Comparison of ENCODE assay signal across 9 cellular contexts in genomic region chr17:42221886-42222745, GRCh38.
DNase-seq lines count a peak whose midpoint lies in the region; ATAC-seq and TF ChIP-seq lines count a peak whose summit lies in the region.
"Had no signal": no experiment of that assay in that cellular context is flagged by ENCODE, and none has a peak within 500 bp of the region (broad histone marks: within the 10 kb centered on the region; RNA-seq: fewer than 3 reads in every experiment).

No MANE protein-coding gene starts in this region.

- H3K27ac Mint-ChIP-seq in stimulated activated memory B cell treated with anti-CD40 and anti-IgM and Interleukin-4, amounts not matched to agents 10 μg/mL and 1 μg/mL and 100 μg/mL, for 72 hours, result peak overlapping the region; percentile 12

- no peaks in the 10 kb centered on the region for H3K9me3 Mint-ChIP-seq in stimulated activated memory B cell treated with anti-CD40 and anti-IgM and Interleukin-4, amounts not matched to agents 10 μg/mL and 1 μg/mL and 100 μg/mL, for 72 hours

- H3K36me3 Mint-ChIP-seq in stimulated activated memory B cell treated with anti-CD40 and anti-IgM and Interleukin-4, amounts not matched to agents 10 μg/mL and 1 μg/mL and 100 μg/mL, for 72 hours, result peaks cover 45% of the 10 kb centered on the region

- H3K27me3 Mint-ChIP-seq in stimulated activated memory B cell treated with anti-CD40 and anti-IgM and Interleukin-4, amounts not matched to agents 10 μg/mL and 1 μg/mL and 100 μg/mL, for 72 hours, result no peaks in the 10 kb centered on the region

- H3K4me3 ChIP-seq in choroid plexus epithelial cell (ENCODE audit: low read depth, low read length), result no peak overlapping the region
- H3K4me3 ChIP-seq: BLaER1 treated with 17β-estradiol and CSF1 and Interleukin-3, amounts not matched to agents 10 nM and 100 nM had no signal

- ATAC-seq in stimulated activated memory B cell treated with anti-CD40 and anti-IgM and Interleukin-4, amounts not matched to agents 10 μg/mL and 1 μg/mL and 100 μg/mL, for 72 hours, result peak; percentile 63
- no peak for ATAC-seq in HG03095 (IDR thresholded peaks at IDR 0.05; ENCODE audit: unreplicated experiment)

- H3K4me1 Mint-ChIP-seq in stimulated activated memory B cell treated with anti-CD40 and anti-IgM and Interleukin-4, amounts not matched to agents 10 μg/mL and 1 μg/mL and 100 μg/mL, for 72 hours, result peaks cover 6% of the 10 kb centered on the region

- TF ChIP-seq CTCF in choroid plexus epithelial cell (conservative IDR thresholded peaks at IDR 0.05; ENCODE audit: low read depth, low read length), result peak; percentile 88

- DNase-seq in NCI-H1436 (lab: John Stamatoyannopoulos, UW), result peak; percentile 37
- DNase-seq in NCI-H1436 treated with DMSO at 0.1 percent for 48 hours (lab: John Stamatoyannopoulos, UW), result no peak
- peak; percentile 5 for DNase-seq in NCI-H2196 treated with DMSO at 0.1 percent for 48 hours (lab: John Stamatoyannopoulos, UW; ENCODE audit: unreplicated experiment)
- peak; percentile 50 to 63 for DNase-seq in activated CD4-positive, alpha-beta T cell treated with anti-CD3 and anti-CD28 coated beads for 4 hours
- peak; percentile 83 for DNase-seq in choroid plexus epithelial cell (ENCODE audit: low read depth)
- DNase-seq in medulla oblongata (ENCODE audit: extremely low spot score), result peak; percentile 63

- no peak overlapping the region for H3K4me3 Mint-ChIP-seq in stimulated activated memory B cell treated with anti-CD40 and anti-IgM and Interleukin-4, amounts not matched to agents 10 μg/mL and 1 μg/mL and 100 μg/mL, for 72 hours
